Comparison of ENCODE assay signal across 1 cellular context in the genomic region with DNA sequence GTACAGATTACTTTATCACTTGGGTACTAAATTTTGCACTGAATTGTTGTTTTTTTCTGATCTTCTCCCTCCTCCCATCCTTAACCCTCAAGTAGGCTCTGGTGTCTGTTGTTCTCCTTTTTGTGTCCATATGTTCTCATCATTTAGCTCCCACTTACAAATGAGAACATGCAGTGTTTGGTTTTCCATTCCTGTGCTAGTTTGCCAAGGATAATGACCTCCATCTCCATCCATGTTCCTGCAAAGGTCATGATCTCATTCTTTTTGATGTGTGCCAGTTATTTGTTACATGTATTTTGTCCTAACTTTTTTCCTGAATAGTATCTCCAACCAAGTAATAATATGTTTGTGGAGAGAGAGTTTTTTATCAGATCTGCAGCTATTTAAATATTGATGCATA.
TF ChIP-seq lines count a peak whose summit lies in the region.

No MANE protein-coding gene starts in this region.

TF ChIP-seq in HepG2, 621 proteins besides CTCF, POLR2A, EP300 and RAD21:
- TF ChIP-seq, protein P1, sequence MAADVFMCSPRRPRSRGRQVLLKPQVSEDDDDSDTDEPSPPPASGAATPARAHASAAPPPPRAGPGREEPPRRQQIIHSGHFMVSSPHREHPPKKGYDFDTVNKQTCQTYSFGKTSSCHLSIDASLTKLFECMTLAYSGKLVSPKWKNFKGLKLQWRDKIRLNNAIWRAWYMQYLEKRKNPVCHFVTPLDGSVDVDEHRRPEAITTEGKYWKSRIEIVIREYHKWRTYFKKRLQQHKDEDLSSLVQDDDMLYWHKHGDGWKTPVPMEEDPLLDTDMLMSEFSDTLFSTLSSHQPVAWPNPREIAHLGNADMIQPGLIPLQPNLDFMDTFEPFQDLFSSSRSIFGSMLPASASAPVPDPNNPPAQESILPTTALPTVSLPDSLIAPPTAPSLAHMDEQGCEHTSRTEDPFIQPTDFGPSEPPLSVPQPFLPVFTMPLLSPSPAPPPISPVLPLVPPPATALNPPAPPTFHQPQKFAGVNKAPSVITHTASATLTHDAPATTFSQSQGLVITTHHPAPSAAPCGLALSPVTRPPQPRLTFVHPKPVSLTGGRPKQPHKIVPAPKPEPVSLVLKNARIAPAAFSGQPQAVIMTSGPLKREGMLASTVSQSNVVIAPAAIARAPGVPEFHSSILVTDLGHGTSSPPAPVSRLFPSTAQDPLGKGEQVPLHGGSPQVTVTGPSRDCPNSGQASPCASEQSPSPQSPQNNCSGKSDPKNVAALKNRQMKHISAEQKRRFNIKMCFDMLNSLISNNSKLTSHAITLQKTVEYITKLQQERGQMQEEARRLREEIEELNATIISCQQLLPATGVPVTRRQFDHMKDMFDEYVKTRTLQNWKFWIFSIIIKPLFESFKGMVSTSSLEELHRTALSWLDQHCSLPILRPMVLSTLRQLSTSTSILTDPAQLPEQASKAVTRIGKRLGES (CRISPR knock-in tag; IDR thresholded peaks at IDR 0.05; ENCODE audit: borderline replicate concordance): no peak
- TF ChIP-seq, protein P2, sequence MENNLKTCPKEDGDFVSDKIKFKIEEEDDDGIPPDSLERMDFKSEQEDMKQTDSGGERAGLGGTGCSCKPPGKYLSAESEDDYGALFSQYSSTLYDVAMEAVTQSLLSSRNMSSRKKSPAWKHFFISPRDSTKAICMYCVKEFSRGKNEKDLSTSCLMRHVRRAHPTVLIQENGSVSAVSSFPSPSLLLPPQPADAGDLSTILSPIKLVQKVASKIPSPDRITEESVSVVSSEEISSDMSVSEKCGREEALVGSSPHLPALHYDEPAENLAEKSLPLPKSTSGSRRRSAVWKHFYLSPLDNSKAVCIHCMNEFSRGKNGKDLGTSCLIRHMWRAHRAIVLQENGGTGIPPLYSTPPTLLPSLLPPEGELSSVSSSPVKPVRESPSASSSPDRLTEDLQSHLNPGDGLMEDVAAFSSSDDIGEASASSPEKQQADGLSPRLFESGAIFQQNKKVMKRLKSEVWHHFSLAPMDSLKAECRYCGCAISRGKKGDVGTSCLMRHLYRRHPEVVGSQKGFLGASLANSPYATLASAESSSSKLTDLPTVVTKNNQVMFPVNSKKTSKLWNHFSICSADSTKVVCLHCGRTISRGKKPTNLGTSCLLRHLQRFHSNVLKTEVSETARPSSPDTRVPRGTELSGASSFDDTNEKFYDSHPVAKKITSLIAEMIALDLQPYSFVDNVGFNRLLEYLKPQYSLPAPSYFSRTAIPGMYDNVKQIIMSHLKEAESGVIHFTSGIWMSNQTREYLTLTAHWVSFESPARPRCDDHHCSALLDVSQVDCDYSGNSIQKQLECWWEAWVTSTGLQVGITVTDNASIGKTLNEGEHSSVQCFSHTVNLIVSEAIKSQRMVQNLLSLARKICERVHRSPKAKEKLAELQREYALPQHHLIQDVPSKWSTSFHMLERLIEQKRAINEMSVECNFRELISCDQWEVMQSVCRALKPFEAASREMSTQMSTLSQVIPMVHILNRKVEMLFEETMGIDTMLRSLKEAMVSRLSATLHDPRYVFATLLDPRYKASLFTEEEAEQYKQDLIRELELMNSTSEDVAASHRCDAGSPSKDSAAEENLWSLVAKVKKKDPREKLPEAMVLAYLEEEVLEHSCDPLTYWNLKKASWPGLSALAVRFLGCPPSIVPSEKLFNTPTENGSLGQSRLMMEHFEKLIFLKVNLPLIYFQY (CRISPR knock-in tag; IDR thresholded peaks at IDR 0.05; ENCODE audit: borderline replicate concordance): no peak
- TF ChIP-seq, protein P3, sequence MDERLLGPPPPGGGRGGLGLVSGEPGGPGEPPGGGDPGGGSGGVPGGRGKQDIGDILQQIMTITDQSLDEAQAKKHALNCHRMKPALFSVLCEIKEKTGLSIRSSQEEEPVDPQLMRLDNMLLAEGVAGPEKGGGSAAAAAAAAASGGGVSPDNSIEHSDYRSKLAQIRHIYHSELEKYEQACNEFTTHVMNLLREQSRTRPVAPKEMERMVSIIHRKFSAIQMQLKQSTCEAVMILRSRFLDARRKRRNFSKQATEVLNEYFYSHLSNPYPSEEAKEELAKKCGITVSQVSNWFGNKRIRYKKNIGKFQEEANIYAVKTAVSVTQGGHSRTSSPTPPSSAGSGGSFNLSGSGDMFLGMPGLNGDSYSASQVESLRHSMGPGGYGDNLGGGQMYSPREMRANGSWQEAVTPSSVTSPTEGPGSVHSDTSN (CRISPR knock-in tag; IDR thresholded peaks at IDR 0.05): no peak
- no peak for TF ChIP-seq NPAS2 (CRISPR knock-in tag; IDR thresholded peaks at IDR 0.05; ENCODE audit: borderline replicate concordance)
- TF ChIP-seq RBM22 (optimal IDR thresholded peaks at IDR 0.05; ENCODE audit: low read length): peak; percentile 88
- 0 out of 2 replicates have a peak, but pooled peaks have one; percentile 1 for TF ChIP-seq RBFOX2 (IDR thresholded peaks at IDR 0.05; ENCODE audit: low read depth, low read length)
- TF ChIP-seq SIX1 (CRISPR knock-in tag; IDR thresholded peaks at IDR 0.05; ENCODE audit: borderline replicate concordance): no peak
- TF ChIP-seq PAF1 (CRISPR knock-in tag; IDR thresholded peaks at IDR 0.05): peak; percentile 66
- TF ChIP-seq, protein P4, sequence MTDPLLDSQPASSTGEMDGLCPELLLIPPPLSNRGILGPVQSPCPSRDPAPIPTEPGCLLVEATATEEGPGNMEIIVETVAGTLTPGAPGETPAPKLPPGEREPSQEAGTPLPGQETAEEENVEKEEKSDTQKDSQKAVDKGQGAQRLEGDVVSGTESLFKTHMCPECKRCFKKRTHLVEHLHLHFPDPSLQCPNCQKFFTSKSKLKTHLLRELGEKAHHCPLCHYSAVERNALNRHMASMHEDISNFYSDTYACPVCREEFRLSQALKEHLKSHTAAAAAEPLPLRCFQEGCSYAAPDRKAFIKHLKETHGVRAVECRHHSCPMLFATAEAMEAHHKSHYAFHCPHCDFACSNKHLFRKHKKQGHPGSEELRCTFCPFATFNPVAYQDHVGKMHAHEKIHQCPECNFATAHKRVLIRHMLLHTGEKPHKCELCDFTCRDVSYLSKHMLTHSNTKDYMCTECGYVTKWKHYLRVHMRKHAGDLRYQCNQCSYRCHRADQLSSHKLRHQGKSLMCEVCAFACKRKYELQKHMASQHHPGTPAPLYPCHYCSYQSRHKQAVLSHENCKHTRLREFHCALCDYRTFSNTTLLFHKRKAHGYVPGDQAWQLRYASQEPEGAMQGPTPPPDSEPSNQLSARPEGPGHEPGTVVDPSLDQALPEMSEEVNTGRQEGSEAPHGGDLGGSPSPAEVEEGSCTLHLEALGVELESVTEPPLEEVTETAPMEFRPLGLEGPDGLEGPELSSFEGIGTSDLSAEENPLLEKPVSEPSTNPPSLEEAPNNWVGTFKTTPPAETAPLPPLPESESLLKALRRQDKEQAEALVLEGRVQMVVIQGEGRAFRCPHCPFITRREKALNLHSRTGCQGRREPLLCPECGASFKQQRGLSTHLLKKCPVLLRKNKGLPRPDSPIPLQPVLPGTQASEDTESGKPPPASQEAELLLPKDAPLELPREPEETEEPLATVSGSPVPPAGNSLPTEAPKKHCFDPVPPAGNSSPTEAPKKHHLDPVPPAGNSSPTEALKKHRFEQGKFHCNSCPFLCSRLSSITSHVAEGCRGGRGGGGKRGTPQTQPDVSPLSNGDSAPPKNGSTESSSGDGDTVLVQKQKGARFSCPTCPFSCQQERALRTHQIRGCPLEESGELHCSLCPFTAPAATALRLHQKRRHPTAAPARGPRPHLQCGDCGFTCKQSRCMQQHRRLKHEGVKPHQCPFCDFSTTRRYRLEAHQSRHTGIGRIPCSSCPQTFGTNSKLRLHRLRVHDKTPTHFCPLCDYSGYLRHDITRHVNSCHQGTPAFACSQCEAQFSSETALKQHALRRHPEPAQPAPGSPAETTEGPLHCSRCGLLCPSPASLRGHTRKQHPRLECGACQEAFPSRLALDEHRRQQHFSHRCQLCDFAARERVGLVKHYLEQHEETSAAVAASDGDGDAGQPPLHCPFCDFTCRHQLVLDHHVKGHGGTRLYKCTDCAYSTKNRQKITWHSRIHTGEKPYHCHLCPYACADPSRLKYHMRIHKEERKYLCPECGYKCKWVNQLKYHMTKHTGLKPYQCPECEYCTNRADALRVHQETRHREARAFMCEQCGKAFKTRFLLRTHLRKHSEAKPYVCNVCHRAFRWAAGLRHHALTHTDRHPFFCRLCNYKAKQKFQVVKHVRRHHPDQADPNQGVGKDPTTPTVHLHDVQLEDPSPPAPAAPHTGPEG (CRISPR knock-in tag; IDR thresholded peaks at IDR 0.05): no peak
- TF ChIP-seq HNRNPUL1 (IDR thresholded peaks at IDR 0.05; ENCODE audit: low read depth, low read length): no peak
- no peak for TF ChIP-seq RAD51 (IDR thresholded peaks at IDR 0.05; ENCODE audit: borderline replicate concordance)
- TF ChIP-seq, protein P5, sequence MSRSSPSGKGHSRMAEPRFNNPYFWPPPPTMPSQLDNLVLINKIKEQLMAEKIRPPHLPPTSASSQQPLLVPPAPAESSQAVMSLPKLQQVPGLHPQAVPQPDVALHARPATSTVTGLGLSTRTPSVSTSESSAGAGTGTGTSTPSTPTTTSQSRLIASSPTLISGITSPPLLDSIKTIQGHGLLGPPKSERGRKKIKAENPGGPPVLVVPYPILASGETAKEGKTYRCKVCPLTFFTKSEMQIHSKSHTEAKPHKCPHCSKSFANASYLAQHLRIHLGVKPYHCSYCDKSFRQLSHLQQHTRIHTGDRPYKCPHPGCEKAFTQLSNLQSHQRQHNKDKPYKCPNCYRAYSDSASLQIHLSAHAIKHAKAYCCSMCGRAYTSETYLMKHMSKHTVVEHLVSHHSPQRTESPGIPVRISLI (CRISPR knock-in tag; IDR thresholded peaks at IDR 0.05; ENCODE audit: borderline replicate concordance): no peak
